In genomic region chr6:75735491-75736186, GRCh38 we compare ENCODE assay signal across 8 cellular contexts. TPM values are rescaled to one million over a fixed set of nuclear protein-coding genes. Genes with fewer than 3 reads are reported as not detected.
A peak's percentile ranks its signal among the peaks of the same experiment; 100 is the strongest.
DNase-seq lines count a peak whose midpoint lies in the region; ATAC-seq and TF ChIP-seq lines count a peak whose summit lies in the region.

No MANE protein-coding gene starts in this region.

- peaks cover 3% of the 10 kb centered on the region for H3K4me1 ChIP-seq in foreskin keratinocyte

- H3K27ac ChIP-seq in foreskin keratinocyte: no peak overlapping the region

- ATAC-seq in GM21529 (IDR thresholded peaks at IDR 0.05; ENCODE audit: unreplicated experiment): peak; percentile 81
- peak; percentile 80 for ATAC-seq in foreskin keratinocyte
- ATAC-seq in GM21717 (IDR thresholded peaks at IDR 0.05; ENCODE audit: unreplicated experiment): no peak

- DNase-seq in DMS53 treated with DMSO at 0.1 percent for 48 hours (lab: John Stamatoyannopoulos, UW; ENCODE audit: unreplicated experiment) (peak; percentile 96), HT-29 (ENCODE audit: low spot score) (peak; percentile 93), foreskin keratinocyte (peak in 1 of 2 donors; percentile 25), NCI-H2107 (lab: John Stamatoyannopoulos, UW) (no peak), NCI-H1694 (lab: John Stamatoyannopoulos, UW) (no peak), GM19240 (ENCODE audit: insufficient read length, low spot score) (no peak)

- no peaks in the 10 kb centered on the region for H3K27me3 ChIP-seq in foreskin keratinocyte

- TF ChIP-seq CTCF in foreskin keratinocyte (conservative IDR thresholded peaks at IDR 0.05): no peak

RNA-seq across cellular contexts. Expression of gene MYO6, which starts 13.4 kb away (rescaled TPM):
- total RNA-seq in HT-29 (2014; rRNA removed; shearing (Covaris generic)): 28.8 TPM in 2 replicates
- 21.9 and 23.7 TPM in 2 replicates for total RNA-seq in foreskin keratinocyte
- 6.2 and 7.3 TPM in 2 replicates for polyA plus RNA-seq in foreskin keratinocyte

Comparison
In these comparisons a context has a peak if more than half of its experiments do, and no peak if none do; other contexts are left out.
1. DNase-seq: peak in DMS53 treated with DMSO at 0.1 percent for 48 hours (single experiment) and HT-29 (single experiment); none in NCI-H2107 (single experiment), NCI-H1694 (single experiment) and GM19240 (single experiment).